Comparison of ENCODE assay signal across 1 cellular context in genomic region chr19:993361-993830, GRCh38.
TF ChIP-seq lines count a peak whose summit lies in the region.

No MANE protein-coding gene starts in this region.

TF ChIP-seq in HepG2, 621 proteins besides CTCF, POLR2A, EP300 and RAD21 (continued from another document and continues in another):
- no peak for TF ChIP-seq USF2 (IDR thresholded peaks at IDR 0.05; ENCODE audit: low read depth, low read length)
- no peak for TF ChIP-seq USF2 (CRISPR knock-in tag; IDR thresholded peaks at IDR 0.05; ENCODE audit: borderline replicate concordance)
- TF ChIP-seq PCBP1 (IDR thresholded peaks at IDR 0.05; ENCODE audit: borderline replicate concordance, low read depth, low read length), result no peak
- TF ChIP-seq ZBTB39 (CRISPR knock-in tag; IDR thresholded peaks at IDR 0.05), result no peak
- TF ChIP-seq MLLT10 (CRISPR knock-in tag; IDR thresholded peaks at IDR 0.05), result no peak
- 0 out of 2 replicates have a peak, but pooled peaks have one; percentile 28 for TF ChIP-seq ZBTB2 (CRISPR knock-in tag; IDR thresholded peaks at IDR 0.05; ENCODE audit: low read depth)
- no peak for TF ChIP-seq AHDC1 (CRISPR knock-in tag; IDR thresholded peaks at IDR 0.05; ENCODE audit: borderline replicate concordance)
- TF ChIP-seq SOX6 (IDR thresholded peaks at IDR 0.05), result no peak
- TF ChIP-seq SOX6 (CRISPR knock-in tag; IDR thresholded peaks at IDR 0.05), result peak; percentile 67
- no peak for TF ChIP-seq ZNF12 (CRISPR knock-in tag; IDR thresholded peaks at IDR 0.05)
- TF ChIP-seq ZNF296 (CRISPR knock-in tag; conservative IDR thresholded peaks at IDR 0.05), result no peak
- TF ChIP-seq HIVEP1 (CRISPR knock-in tag; IDR thresholded peaks at IDR 0.05), result 0 out of 2 replicates have a peak, but pooled peaks have one; percentile 39
- no peak for TF ChIP-seq HNRNPUL1 (IDR thresholded peaks at IDR 0.05; ENCODE audit: low read depth, low read length)
- no peak for TF ChIP-seq HOXD1 (CRISPR knock-in tag; IDR thresholded peaks at IDR 0.05)
- TF ChIP-seq TOPORS (CRISPR knock-in tag; IDR thresholded peaks at IDR 0.05), result no peak
- TF ChIP-seq ZBTB8A (CRISPR knock-in tag; IDR thresholded peaks at IDR 0.05; ENCODE audit: borderline replicate concordance, low read depth), result no peak
- no peak for TF ChIP-seq ISX (CRISPR knock-in tag; conservative IDR thresholded peaks at IDR 0.05)
- no peak for TF ChIP-seq MYPOP (CRISPR knock-in tag; IDR thresholded peaks at IDR 0.05)
- peak; percentile 84 for TF ChIP-seq ZFY (CRISPR knock-in tag; IDR thresholded peaks at IDR 0.05)
- no peak for TF ChIP-seq KAT2B (IDR thresholded peaks at IDR 0.05; ENCODE audit: borderline replicate concordance, low read depth, low read length)
- TF ChIP-seq, protein P1, sequence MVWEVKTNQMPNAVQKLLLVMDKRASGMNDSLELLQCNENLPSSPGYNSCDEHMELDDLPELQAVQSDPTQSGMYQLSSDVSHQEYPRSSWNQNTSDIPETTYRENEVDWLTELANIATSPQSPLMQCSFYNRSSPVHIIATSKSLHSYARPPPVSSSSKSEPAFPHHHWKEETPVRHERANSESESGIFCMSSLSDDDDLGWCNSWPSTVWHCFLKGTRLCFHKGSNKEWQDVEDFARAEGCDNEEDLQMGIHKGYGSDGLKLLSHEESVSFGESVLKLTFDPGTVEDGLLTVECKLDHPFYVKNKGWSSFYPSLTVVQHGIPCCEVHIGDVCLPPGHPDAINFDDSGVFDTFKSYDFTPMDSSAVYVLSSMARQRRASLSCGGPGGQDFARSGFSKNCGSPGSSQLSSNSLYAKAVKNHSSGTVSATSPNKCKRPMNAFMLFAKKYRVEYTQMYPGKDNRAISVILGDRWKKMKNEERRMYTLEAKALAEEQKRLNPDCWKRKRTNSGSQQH (CRISPR knock-in tag; IDR thresholded peaks at IDR 0.05; ENCODE audit: low read depth), result no peak
- TF ChIP-seq ZFX (CRISPR knock-in tag; IDR thresholded peaks at IDR 0.05; ENCODE audit: low read depth), result peak; percentile 92
- TF ChIP-seq ADNP (CRISPR knock-in tag; IDR thresholded peaks at IDR 0.05), result no peak
- TF ChIP-seq RBAK (CRISPR knock-in tag; IDR thresholded peaks at IDR 0.05), result no peak
- TF ChIP-seq CENPT (CRISPR knock-in tag; IDR thresholded peaks at IDR 0.05; ENCODE audit: low read depth), result no peak
- no peak for TF ChIP-seq SATB2 (CRISPR knock-in tag; IDR thresholded peaks at IDR 0.05)
- TF ChIP-seq, protein P2, sequence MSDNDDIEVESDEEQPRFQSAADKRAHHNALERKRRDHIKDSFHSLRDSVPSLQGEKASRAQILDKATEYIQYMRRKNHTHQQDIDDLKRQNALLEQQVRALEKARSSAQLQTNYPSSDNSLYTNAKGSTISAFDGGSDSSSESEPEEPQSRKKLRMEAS (IDR thresholded peaks at IDR 0.05), result peak; percentile 48
- no peak for TF ChIP-seq NBN (conservative IDR thresholded peaks at IDR 0.05)
- TF ChIP-seq ZNF160 (CRISPR knock-in tag; IDR thresholded peaks at IDR 0.05), result 0 out of 2 replicates have a peak, but pooled peaks have one; percentile 31
- TF ChIP-seq GATAD2A (CRISPR knock-in tag; IDR thresholded peaks at IDR 0.05), result peak; percentile 68
- TF ChIP-seq ZFYVE20 (CRISPR knock-in tag; IDR thresholded peaks at IDR 0.05; ENCODE audit: borderline replicate concordance, low read depth), result no peak
- no peak for TF ChIP-seq XBP1 (CRISPR knock-in tag; IDR thresholded peaks at IDR 0.05)
- no peak for TF ChIP-seq KLF15 (CRISPR knock-in tag; IDR thresholded peaks at IDR 0.05; ENCODE audit: borderline replicate concordance)
- TF ChIP-seq, protein P3, sequence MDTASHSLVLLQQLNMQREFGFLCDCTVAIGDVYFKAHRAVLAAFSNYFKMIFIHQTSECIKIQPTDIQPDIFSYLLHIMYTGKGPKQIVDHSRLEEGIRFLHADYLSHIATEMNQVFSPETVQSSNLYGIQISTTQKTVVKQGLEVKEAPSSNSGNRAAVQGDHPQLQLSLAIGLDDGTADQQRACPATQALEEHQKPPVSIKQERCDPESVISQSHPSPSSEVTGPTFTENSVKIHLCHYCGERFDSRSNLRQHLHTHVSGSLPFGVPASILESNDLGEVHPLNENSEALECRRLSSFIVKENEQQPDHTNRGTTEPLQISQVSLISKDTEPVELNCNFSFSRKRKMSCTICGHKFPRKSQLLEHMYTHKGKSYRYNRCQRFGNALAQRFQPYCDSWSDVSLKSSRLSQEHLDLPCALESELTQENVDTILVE (CRISPR knock-in tag; IDR thresholded peaks at IDR 0.05), result 0 out of 2 replicates have a peak, but pooled peaks have one; percentile 54
- no peak for TF ChIP-seq ZNF737 (CRISPR knock-in tag; IDR thresholded peaks at IDR 0.05; ENCODE audit: borderline replicate concordance)
- TF ChIP-seq, protein P4, sequence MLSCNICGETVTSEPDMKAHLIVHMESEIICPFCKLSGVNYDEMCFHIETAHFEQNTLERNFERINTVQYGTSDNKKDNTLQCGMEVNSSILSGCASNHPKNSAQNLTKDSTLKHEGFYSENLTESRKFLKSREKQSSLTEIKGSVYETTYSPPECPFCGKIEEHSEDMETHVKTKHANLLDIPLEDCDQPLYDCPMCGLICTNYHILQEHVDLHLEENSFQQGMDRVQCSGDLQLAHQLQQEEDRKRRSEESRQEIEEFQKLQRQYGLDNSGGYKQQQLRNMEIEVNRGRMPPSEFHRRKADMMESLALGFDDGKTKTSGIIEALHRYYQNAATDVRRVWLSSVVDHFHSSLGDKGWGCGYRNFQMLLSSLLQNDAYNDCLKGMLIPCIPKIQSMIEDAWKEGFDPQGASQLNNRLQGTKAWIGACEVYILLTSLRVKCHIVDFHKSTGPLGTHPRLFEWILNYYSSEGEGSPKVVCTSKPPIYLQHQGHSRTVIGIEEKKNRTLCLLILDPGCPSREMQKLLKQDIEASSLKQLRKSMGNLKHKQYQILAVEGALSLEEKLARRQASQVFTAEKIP (CRISPR knock-in tag; IDR thresholded peaks at IDR 0.05; ENCODE audit: borderline replicate concordance), result no peak
- TF ChIP-seq, protein P5, sequence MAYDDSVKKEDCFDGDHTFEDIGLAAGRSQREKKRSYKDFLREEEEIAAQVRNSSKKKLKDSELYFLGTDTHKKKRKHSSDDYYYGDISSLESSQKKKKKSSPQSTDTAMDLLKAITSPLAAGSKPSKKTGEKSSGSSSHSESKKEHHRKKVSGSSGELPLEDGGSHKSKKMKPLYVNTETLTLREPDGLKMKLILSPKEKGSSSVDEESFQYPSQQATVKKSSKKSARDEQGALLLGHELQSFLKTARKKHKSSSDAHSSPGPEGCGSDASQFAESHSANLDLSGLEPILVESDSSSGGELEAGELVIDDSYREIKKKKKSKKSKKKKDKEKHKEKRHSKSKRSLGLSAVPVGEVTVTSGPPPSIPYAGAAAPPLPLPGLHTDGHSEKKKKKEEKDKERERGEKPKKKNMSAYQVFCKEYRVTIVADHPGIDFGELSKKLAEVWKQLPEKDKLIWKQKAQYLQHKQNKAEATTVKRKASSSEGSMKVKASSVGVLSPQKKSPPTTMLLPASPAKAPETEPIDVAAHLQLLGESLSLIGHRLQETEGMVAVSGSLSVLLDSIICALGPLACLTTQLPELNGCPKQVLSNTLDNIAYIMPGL (CRISPR knock-in tag; IDR thresholded peaks at IDR 0.05; ENCODE audit: borderline replicate concordance in 1 of 2, low read depth in 1 of 2), result no peak
- TF ChIP-seq ZZZ3 (CRISPR knock-in tag; IDR thresholded peaks at IDR 0.05; ENCODE audit: borderline replicate concordance), result no peak
- TF ChIP-seq, protein P6, sequence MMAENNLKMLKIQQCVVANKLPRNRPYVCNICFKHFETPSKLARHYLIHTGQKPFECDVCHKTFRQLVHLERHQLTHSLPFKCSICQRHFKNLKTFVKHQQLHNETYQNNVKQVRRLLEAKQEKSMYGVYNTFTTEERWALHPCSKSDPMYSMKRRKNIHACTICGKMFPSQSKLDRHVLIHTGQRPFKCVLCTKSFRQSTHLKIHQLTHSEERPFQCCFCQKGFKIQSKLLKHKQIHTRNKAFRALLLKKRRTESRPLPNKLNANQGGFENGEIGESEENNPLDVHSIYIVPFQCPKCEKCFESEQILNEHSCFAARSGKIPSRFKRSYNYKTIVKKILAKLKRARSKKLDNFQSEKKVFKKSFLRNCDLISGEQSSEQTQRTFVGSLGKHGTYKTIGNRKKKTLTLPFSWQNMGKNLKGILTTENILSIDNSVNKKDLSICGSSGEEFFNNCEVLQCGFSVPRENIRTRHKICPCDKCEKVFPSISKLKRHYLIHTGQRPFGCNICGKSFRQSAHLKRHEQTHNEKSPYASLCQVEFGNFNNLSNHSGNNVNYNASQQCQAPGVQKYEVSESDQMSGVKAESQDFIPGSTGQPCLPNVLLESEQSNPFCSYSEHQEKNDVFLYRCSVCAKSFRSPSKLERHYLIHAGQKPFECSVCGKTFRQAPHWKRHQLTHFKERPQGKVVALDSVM (CRISPR knock-in tag; IDR thresholded peaks at IDR 0.05), result 0 out of 2 replicates have a peak, but pooled peaks have one; percentile 15
- TF ChIP-seq ZNF589 (CRISPR knock-in tag; conservative IDR thresholded peaks at IDR 0.05), result no peak
- no peak for TF ChIP-seq HCFC1 (IDR thresholded peaks at IDR 0.05; ENCODE audit: low read depth, low read length)
